In genomic region chr2:217997510-217997909, GRCh38 we compare ENCODE assay signal across 1 cellular context.
TF ChIP-seq lines count a peak whose summit lies in the region.

No MANE protein-coding gene starts in this region.

TF ChIP-seq in A549, 52 proteins besides CTCF, POLR2A, EP300 and RAD21 (continued from another document):
- TF ChIP-seq HDAC2 (IDR thresholded peaks at IDR 0.05) (no peak), FOSL2 (IDR thresholded peaks at IDR 0.05) (no peak), FOSL2 (CRISPR knock-in tag; IDR thresholded peaks at IDR 0.05) (no peak), NFE2L2 (conservative IDR thresholded peaks at IDR 0.05; ENCODE audit: low read length) (no peak)
